20 cellular contexts compared by ENCODE assay signal in genomic region chr11:130424613-130425140, GRCh38. TPM values are rescaled to one million over a fixed set of nuclear protein-coding genes. Genes with fewer than 3 reads are reported as not detected.
A peak's percentile ranks its signal among the peaks of the same experiment; 100 is the strongest.
DNase-seq lines count a peak whose midpoint lies in the region; ATAC-seq, FAIRE-seq and TF ChIP-seq lines count a peak whose summit lies in the region.
"Had no signal": no experiment of that assay in that cellular context is flagged by ENCODE, and none has a peak within 500 bp of the region (broad histone marks: within the 10 kb centered on the region; RNA-seq: fewer than 3 reads in every experiment).

No MANE protein-coding gene starts in this region.

- H2BK5ac ChIP-seq in IMR-90 (ENCODE audit: low read depth, low read length, poor library complexity, severe bottlenecking) = no peak overlapping the region
- H2BK5ac ChIP-seq in H1 (ENCODE audit: low read depth, low read length) = no peak overlapping the region
- H2BK5ac ChIP-seq in mesendoderm (ENCODE audit: low read length) = no peak overlapping the region

- POLR2A ChIA-PET in IMR-90 (lab: Charles Lee; ENCODE audit: unreplicated experiment) = interaction anchor here (0.5 kb wide), 1 partner anchor 486 kb away, joined by 3 read pairs; no protein-coding TSS in a partner anchor
- POLR2A ChIA-PET in H1 (lab: Charles Lee; ENCODE audit: partially characterized antibody) = interaction anchor here (0.5 to 1.3 kb wide), 4 partner anchors 9 to 194 kb away, joined by 3 to 5 read pairs (median 4); no protein-coding TSS in a partner anchor

- no peak overlapping the region for H3K18ac ChIP-seq in IMR-90 (ENCODE audit: low read depth, low read length)
- H3K18ac ChIP-seq in H1 (ENCODE audit: extremely low read depth, low read length) = no peak overlapping the region
- H3K18ac ChIP-seq in mesendoderm (ENCODE audit: low read length) = no peak overlapping the region

- ATAC-seq in IMR-90 (ENCODE audit: low read depth) (no peak), GM18505 (IDR thresholded peaks at IDR 0.05; ENCODE audit: unreplicated experiment) (no peak), HG03521 (IDR thresholded peaks at IDR 0.05; ENCODE audit: unreplicated experiment) (no peak)
- ATAC-seq: CD8-positive, alpha-beta T cell had no signal

- H4K91ac ChIP-seq in IMR-90 (ENCODE audit: insufficient read depth, low read depth, low read length) (no peak overlapping the region), H1 (replicated peaks; ENCODE audit: insufficient read length, low read length) (no peak overlapping the region)

- H3K4me1 ChIP-seq in IMR-90 (ENCODE audit: control insufficient read depth, insufficient read depth, low read length) (peaks cover 21% of the 10 kb centered on the region), H1 (replicated peaks in 1 of 4; ENCODE audit: control insufficient read depth in 3 of 4, insufficient read depth in 4 of 4, low read length in 3 of 4) (peaks cover 0 to 13% (median 9%) of the 10 kb centered on the region in 4 experiments; a peak in 6 of 7 replicates), mesendoderm (ENCODE audit: control insufficient read depth, low read depth, low read length) (no peaks in the 10 kb centered on the region)
- H3K4me1 ChIP-seq: HAP-1 had no signal

- no peak overlapping the region for H3K4ac ChIP-seq in IMR-90 (ENCODE audit: low read depth, low read length)
- no peak overlapping the region for H3K4ac ChIP-seq in H1 (replicated peaks; ENCODE audit: insufficient read length, low read depth, low read length)
- no peak overlapping the region for H3K4ac ChIP-seq in mesendoderm (ENCODE audit: low read depth, low read length)

- H3K27me3 ChIP-seq in IMR-90 (ENCODE audit: control insufficient read depth, insufficient read depth, low read length) = peaks cover 58% of the 10 kb centered on the region
- H3K27me3 ChIP-seq in H1 (replicated peaks in 1 of 4; ENCODE audit: control insufficient read depth in 3 of 4, extremely low read depth in 1 of 4, insufficient read depth in 3 of 4, low read length in 3 of 4) = peaks cover 2 to 32% (median 30%) of the 10 kb centered on the region in 4 experiments
- H3K27me3 ChIP-seq in mesendoderm (ENCODE audit: insufficient read depth, low read length, poor library complexity) = peaks cover 9% of the 10 kb centered on the region

- H3K36me3 ChIP-seq in IMR-90 (ENCODE audit: control insufficient read depth, insufficient read depth, low read length) (peaks cover 2% of the 10 kb centered on the region; the same call in 1 of the 2 replicates), H1 (ENCODE audit: control insufficient read depth in 2 of 4, insufficient read depth in 4 of 4, low read length in 3 of 4) (no peaks in the 10 kb centered on the region), mesendoderm (ENCODE audit: control insufficient read depth, insufficient read depth, low read length) (no peaks in the 10 kb centered on the region)
- H3K36me3 ChIP-seq: HAP-1 had no signal

- no peak overlapping the region for H2BK12ac ChIP-seq in H1 (ENCODE audit: low read depth, low read length)

- H3K79me2 ChIP-seq in H1 (ENCODE audit: control insufficient read depth in 1 of 2, insufficient read depth in 2 of 2, low read length in 2 of 2) (no peaks in the 10 kb centered on the region), mesendoderm (ENCODE audit: control insufficient read depth, insufficient read depth, low read length) (no peaks in the 10 kb centered on the region)

- no peaks in the 10 kb centered on the region; the same call in 1 of the 2 replicates for H3K9me3 ChIP-seq in IMR-90 (ENCODE audit: control insufficient read depth, insufficient read depth, low read length)
- no peaks in the 10 kb centered on the region for H3K9me3 ChIP-seq in H1 (ENCODE audit: insufficient read depth in 2 of 2, low read depth in 1 of 2, low read length in 1 of 2)
- H3K9me3 ChIP-seq: Caco-2, HAP-1 had no signal

- peaks cover 4% of the 10 kb centered on the region; the same call in 1 of the 2 replicates for H4K20me1 ChIP-seq in IMR-90 (ENCODE audit: insufficient read depth, low read length)
- no peaks in the 10 kb centered on the region for H4K20me1 ChIP-seq in H1 (replicated peaks in 1 of 2; ENCODE audit: control insufficient read depth in 1 of 2, insufficient read depth in 2 of 2, low read length in 2 of 2)

- H3K23ac ChIP-seq in IMR-90 (ENCODE audit: low read depth, low read length) (no peak overlapping the region), H1 (ENCODE audit: insufficient read length) (no peak overlapping the region), mesendoderm (ENCODE audit: low read length) (peak overlapping the region; percentile 1)

- H3K4me3 ChIP-seq in IMR-90 (ENCODE audit: insufficient read depth, low read depth, low read length) (no peak overlapping the region), H1 (ENCODE audit: extremely low read depth in 1 of 4, insufficient read depth in 2 of 4, low read depth in 3 of 4, low read length in 4 of 4) (no peak overlapping the region), mesendoderm (ENCODE audit: low read length) (no peak overlapping the region)
- H3K4me3 ChIP-seq: GM23248, HAP-1 had no signal

- H3K9ac ChIP-seq in IMR-90 (ENCODE audit: low read depth, low read length) = no peak overlapping the region
- H3K9ac ChIP-seq in H1 (replicated peaks in 1 of 4; ENCODE audit: extremely low read depth in 1 of 4, low read depth in 3 of 4, low read length in 3 of 4) = no peak overlapping the region
- H3K9ac ChIP-seq in mesendoderm (ENCODE audit: low read length) = no peak overlapping the region
- H3K9ac ChIP-seq: GM23248 had no signal

- H3K27ac ChIP-seq in IMR-90 (ENCODE audit: insufficient read depth, low read length) = no peak overlapping the region
- H3K27ac ChIP-seq in H1 (ENCODE audit: low read depth, low read length) = no peak overlapping the region
- H3K27ac ChIP-seq in mesendoderm (ENCODE audit: low read depth, low read length) = no peak overlapping the region
- H3K27ac ChIP-seq: GM23248 had no signal

- CTCF ChIA-PET in IMR-90 (lab: Yijun Ruan, JAX) = interaction anchor here (0.6 kb wide), 1 partner anchor 1816 kb away, joined by 3 read pairs; no protein-coding TSS in a partner anchor
- CTCF ChIA-PET in H1 (lab: Charles Lee; ENCODE audit: partially characterized antibody) = interaction anchor here (0.5 to 4.1 kb wide), 15 partner anchors 8 to 439 kb away, joined by 3 to 21 read pairs (median 4); no protein-coding TSS in a partner anchor

- H4K5ac ChIP-seq in IMR-90 (ENCODE audit: low read depth, low read length) (no peak overlapping the region), H1 (ENCODE audit: insufficient read length, low read depth, low read length) (no peak overlapping the region), mesendoderm (ENCODE audit: low read length) (no peak overlapping the region)

- no peak for FAIRE-seq in H1 (lab: Jason Lieb, UNC)
- FAIRE-seq: G401.6, GM12892, GM19239 had no signal

- no peak overlapping the region for H2BK20ac ChIP-seq in IMR-90 (ENCODE audit: low read depth, low read length)
- H2BK20ac ChIP-seq in H1 (ENCODE audit: low read length) = no peak overlapping the region

- dilution Hi-C loops in IMR-90 (cut with HindIII; ENCODE audit: low sequenced_read_pairs, unreplicated experiment) = loop anchor here (25.0 kb wide), 1 partner anchor 438 kb away; no protein-coding TSS in a partner anchor

- H3K14ac ChIP-seq in IMR-90 (replicated peaks; ENCODE audit: low read depth, low read length) (no peak overlapping the region), H1 (ENCODE audit: insufficient read length) (no peak overlapping the region)

- H3K9me1 ChIP-seq in IMR-90 (ENCODE audit: insufficient read depth, low read length) = peaks cover 13% of the 10 kb centered on the region

- peaks cover 9% of the 10 kb centered on the region; the same call in 1 of the 2 replicates for H3K23me2 ChIP-seq in H1 (ENCODE audit: low read depth, low read length)

- H2BK15ac ChIP-seq in IMR-90 (ENCODE audit: low read depth, low read length) (no peak overlapping the region), H1 (ENCODE audit: low read length) (no peak overlapping the region), mesendoderm (replicated peaks; ENCODE audit: low read depth) (no peak overlapping the region)

- DNase-seq in IMR-90 (no peak), H1 (ENCODE audit: low read depth in 1 of 2, low spot score in 2 of 2) (no peak), mesendoderm (no peak), SKM-1 treated with dmso at 0.1 percent for 144 hours (lab: John Stamatoyannopoulos, UW; ENCODE audit: unreplicated experiment) (no peak)
- DNase-seq: C1 segment of cervical spinal cord; Caco-2; CD4-positive, CD25-positive, alpha-beta regulatory T cell; CD8-positive, alpha-beta T cell; DMS153; DND-41; GM23248; HFFc6 had no signal

- no peak for TF ChIP-seq EP300 in H1 (IDR thresholded peaks at IDR 0.05; ENCODE audit: borderline replicate concordance in 1 of 2, low read depth in 2 of 2, low read length in 2 of 2)

- H2AK9ac ChIP-seq in IMR-90 (replicated peaks; ENCODE audit: low read depth, low read length, poor library complexity) = no peak overlapping the region

- no peaks in the 10 kb centered on the region for H3K79me1 ChIP-seq in IMR-90 (ENCODE audit: low read depth in 1 of 2, low read length in 2 of 2)
- H3K79me1 ChIP-seq in H1 (ENCODE audit: low read depth, low read length) = no peaks in the 10 kb centered on the region; the same call in 1 of the 2 replicates
- no peaks in the 10 kb centered on the region for H3K79me1 ChIP-seq in mesendoderm (ENCODE audit: low read length)

- TF ChIP-seq CTCF in IMR-90 (conservative IDR thresholded peaks at IDR 0.05; ENCODE audit: low read depth, low read length) (no peak), H1 (IDR thresholded peaks at IDR 0.05; ENCODE audit: control extremely low read depth in 1 of 3, insufficient read depth in 1 of 3, low read depth in 1 of 3, low read length in 3 of 3) (no peak)

- H2AK5ac ChIP-seq in IMR-90 (ENCODE audit: low read depth, low read length) (no peak overlapping the region), H1 (ENCODE audit: low read depth, low read length) (0 out of 2 replicates have a peak overlapping the region, but pooled peaks have one; percentile 70), mesendoderm (ENCODE audit: low read length) (peak overlapping the region; percentile 46)

- TF ChIP-seq RAD21 in IMR-90 (IDR thresholded peaks at IDR 0.05; ENCODE audit: low read length) (no peak), H1 (IDR thresholded peaks at IDR 0.05 in 1 of 2, conservative IDR thresholded peaks at IDR 0.05 in 1 of 2; ENCODE audit: low read depth in 2 of 2, low read length in 2 of 2) (no peak)

- no peak overlapping the region for H4K8ac ChIP-seq in IMR-90 (ENCODE audit: low read depth in 2 of 2, low read length in 2 of 2)
- no peak overlapping the region; the same call in 1 of the 2 replicates for H4K8ac ChIP-seq in H1 (ENCODE audit: extremely low read depth, insufficient read depth, low read length)
- no peak overlapping the region for H4K8ac ChIP-seq in mesendoderm (ENCODE audit: low read depth, low read length)

- in situ Hi-C loops in IMR-90 (cut with MboI; ENCODE audit: low sequenced_read_pairs) = loop anchor here (5.0 to 25.0 kb wide), 3 partner anchors 212 to 1638 kb away; no protein-coding TSS in a partner anchor

- no TSS peak for BruUV-seq in IMR-90 (replicated peaks; lab: Mats Ljungman, UMichigan)

- TF ChIP-seq POLR2A in IMR-90 (IDR thresholded peaks at IDR 0.05; ENCODE audit: low read depth, low read length) (no peak), H1 (IDR thresholded peaks at IDR 0.05; ENCODE audit: control extremely low read depth in 1 of 2, low read depth in 2 of 2, low read length in 2 of 2) (no peak), GM18505 (IDR thresholded peaks at IDR 0.05; ENCODE audit: borderline replicate concordance, extremely low read depth, insufficient read depth, insufficient read length) (no peak)

- H2AFZ ChIP-seq in IMR-90 (replicated peaks; ENCODE audit: low read length, poor library complexity) (peak overlapping the region; percentile 44), H1 (ENCODE audit: low read length) (no peak overlapping the region)
- H2AFZ ChIP-seq: GM23248 had no signal

- WGBS in IMR-90 (ENCODE audit: extremely low coverage in 2 of 2, insufficient read length in 1 of 2), 2 experiments = 92% methylated on average over 5 of the region's 14 CpGs; no CpG with 5 or more reads in 1 of the 2 experiments
- 93% methylated on average over 14 of the region's 14 CpGs; no CpG with 5 or more reads in 1 of the 2 experiments for WGBS in H1 (ENCODE audit: extremely low coverage in 1 of 2, insufficient coverage in 1 of 2, insufficient read length in 1 of 2, insufficient replicate concordance in 2 of 2, low coverage in 1 of 2, low lambda C conversion rate in 2 of 2, missing lambda C conversion rate in 1 of 2), 2 experiments
- no CpG with 5 or more reads among the region's 14 CpGs for WGBS in mesendoderm (ENCODE audit: extremely low coverage, insufficient coverage, low lambda C conversion rate)

- no peak overlapping the region for H3K4me2 ChIP-seq in IMR-90 (ENCODE audit: low read depth, low read length)
- no peak overlapping the region for H3K4me2 ChIP-seq in H1 (ENCODE audit: insufficient read depth in 1 of 2, low read depth in 2 of 2, low read length in 2 of 2)
- H3K4me2 ChIP-seq in mesendoderm (ENCODE audit: low read length) = no peak overlapping the region

- H3K56ac ChIP-seq in IMR-90 (ENCODE audit: extremely low read depth, insufficient read depth, low read length) (no peak overlapping the region), H1 (replicated peaks; ENCODE audit: insufficient read length, low read depth, low read length) (no peak overlapping the region), mesendoderm (ENCODE audit: low read length) (peak overlapping the region; percentile 5)

- H2BK120ac ChIP-seq in IMR-90 (ENCODE audit: low read depth, low read length) (no peak overlapping the region), H1 (replicated peaks; ENCODE audit: low read depth, low read length) (no peak overlapping the region), mesendoderm (ENCODE audit: low read depth, low read length) (no peak overlapping the region)

- intact Hi-C loops in IMR-90 (cut with micrococcal nuclease) = loop anchor here (5.0 kb wide), 1 partner anchor 112 kb away; the partner anchor contains the start of gene ZBTB44

RNA-seq across cellular contexts. Expression of gene ADAMTS8, which starts 3.7 kb away (rescaled TPM):
- under 0.01 TPM in 2 replicates for total RNA-seq in IMR-90 (2012; rRNA removed)
- polyA plus RNA-seq in IMR-90 (2012; rRNA removed) (0.39 and 0.60 TPM in 2 replicates), H1 (2011; rRNA removed) (9.3 and 11.1 TPM in 2 replicates)
- polyA plus RNA-seq in IMR-90 (2012; cell fraction: cytosol; rRNA removed) = 0.30 and 1.3 TPM in 2 replicates
- polyA plus RNA-seq in IMR-90 (2012; cell fraction: nucleus; rRNA removed; ENCODE audit: low replicate concordance) = 0.39 and 0.83 TPM in 2 replicates
- 15.5 and 16.6 TPM in 2 replicates for total RNA-seq in H1 (2021; fragmentation: NEBNext Ultra II Directional; extraction: Animal tissue kit (Norgen Biotek cat#: 25700))
- polyA plus RNA-seq in H1 (2011; cell fraction: cytosol; rRNA removed) = 10.5 TPM
- 13.6 TPM for polyA plus RNA-seq in H1 (2011; cell fraction: nucleus; rRNA removed)
- polyA plus RNA-seq in H1 (2012, experiment 1 of 2) = 11.6 to 13.7 TPM (median 13.3 TPM) in 4 replicates
- 15.3 TPM for polyA plus RNA-seq in H1 (2012, experiment 2 of 2)
- polyA plus RNA-seq in H1 (2013, experiment 1 of 2) = 14.9 TPM
- 14.2 TPM for polyA plus RNA-seq in H1 (2013, experiment 2 of 2)
- 8.3 and 9.9 TPM in 2 replicates for polyA minus RNA-seq in H1 (2011; rRNA and poly(A)+ RNA removed)
- polyA minus RNA-seq in H1 (2011; cell fraction: cytosol; rRNA and poly(A)+ RNA removed) = 10.7 TPM
- 5.7 TPM for polyA minus RNA-seq in H1 (2011; cell fraction: nucleus; rRNA and poly(A)+ RNA removed)
- polyA plus RNA-seq in mesendoderm (2013, experiment 1 of 2) = 1.0 TPM
- polyA plus RNA-seq in mesendoderm (2013, experiment 2 of 2) = 1.3 TPM
- total RNA-seq: A172; A673; Caco-2; CD4-positive, CD25-positive, alpha-beta regulatory T cell; CD8-positive, alpha-beta T cell; HFFc6 had no signal

RNA-seq across cellular contexts. Expression of gene ADAMTS15, which starts 23.8 kb away (rescaled TPM):
- 3.0 and 3.1 TPM in 2 replicates for total RNA-seq in IMR-90 (2012; rRNA removed)
- 4.7 and 5.0 TPM in 2 replicates for polyA plus RNA-seq in IMR-90 (2012; rRNA removed)
- 3.3 and 6.1 TPM in 2 replicates for polyA plus RNA-seq in IMR-90 (2012; cell fraction: cytosol; rRNA removed)
- polyA plus RNA-seq in IMR-90 (2012; cell fraction: nucleus; rRNA removed; ENCODE audit: low replicate concordance) = 9.5 and 11.7 TPM in 2 replicates
- 4.7 and 4.9 TPM in 2 replicates for total RNA-seq in H1 (2021; fragmentation: NEBNext Ultra II Directional; extraction: Animal tissue kit (Norgen Biotek cat#: 25700))
- polyA plus RNA-seq in H1 (2011; rRNA removed) = 1.7 and 2.3 TPM in 2 replicates
- polyA plus RNA-seq in H1 (2011; cell fraction: cytosol; rRNA removed) = 1.4 TPM
- polyA plus RNA-seq in H1 (2011; cell fraction: nucleus; rRNA removed) = 3.5 TPM
- polyA plus RNA-seq in H1 (2012, experiment 1 of 2) = 1.7 to 2.6 TPM (median 2.4 TPM) in 4 replicates
- polyA plus RNA-seq in H1 (2012, experiment 2 of 2) = 2.0 TPM
- 5.1 TPM for polyA plus RNA-seq in H1 (2013, experiment 1 of 2)
- 4.3 TPM for polyA plus RNA-seq in H1 (2013, experiment 2 of 2)
- 3.4 and 3.8 TPM in 2 replicates for polyA minus RNA-seq in H1 (2011; rRNA and poly(A)+ RNA removed)
- polyA minus RNA-seq in H1 (2011; cell fraction: cytosol; rRNA and poly(A)+ RNA removed) = 2.5 TPM
- 2.1 TPM for polyA minus RNA-seq in H1 (2011; cell fraction: nucleus; rRNA and poly(A)+ RNA removed)
- polyA plus RNA-seq in mesendoderm (2013, experiment 1 of 2) = 2.5 TPM
- 2.6 TPM for polyA plus RNA-seq in mesendoderm (2013, experiment 2 of 2)
- total RNA-seq: CD4-positive, CD25-positive, alpha-beta regulatory T cell; CD8-positive, alpha-beta T cell had no signal
- polyA plus RNA-seq: CD4-positive, CD25-positive, alpha-beta regulatory T cell had no signal

Comparison
In these comparisons a context has a peak if more than half of its experiments do, and no peak if none do; other contexts are left out.
1. RNA of gene ADAMTS8, which starts 3.7 kb away (total RNA-seq): 15.5 to 16.6 TPM in H1; under 0.01 TPM in IMR-90; every median in the first group is over 10 times any median in the second.